In genomic region chr2:127371037-127371436, GRCh38 we compare ENCODE assay signal across 18 cellular contexts. TPM values are rescaled to one million over a fixed set of nuclear protein-coding genes. Genes with fewer than 3 reads are reported as not detected.
DNase-seq lines count a peak whose midpoint lies in the region; ATAC-seq and TF ChIP-seq lines count a peak whose summit lies in the region.
"Had no signal": no experiment of that assay in that cellular context is flagged by ENCODE, and none has a peak within 500 bp of the region (broad histone marks: within the 10 kb centered on the region; RNA-seq: fewer than 3 reads in every experiment).

No MANE protein-coding gene starts in this region.

- TF ChIP-seq CTCF in epithelial cell of proximal tubule (conservative IDR thresholded peaks at IDR 0.05; ENCODE audit: low read depth, low read length) (peak; percentile 61), upper lobe of right lung (IDR thresholded peaks at IDR 0.05) (peak; percentile 5)

- peak overlapping the region; percentile 41 for H3K9ac ChIP-seq in mesenchymal stem cell (ENCODE audit: low read length)

- H2BK5ac ChIP-seq in mesenchymal stem cell (ENCODE audit: low read depth, low read length, poor library complexity, severe bottlenecking) = no peak overlapping the region

- H3K4me1 ChIP-seq in mesenchymal stem cell (ENCODE audit: control insufficient read depth, insufficient read depth, low read depth, low read length) (peaks cover 2% of the 10 kb centered on the region), upper lobe of right lung (no peaks in the 10 kb centered on the region)
- H3K4me1 ChIP-seq: colonic mucosa had no signal

- no peak overlapping the region for H3K4me3 ChIP-seq in epithelial cell of proximal tubule (ENCODE audit: low read depth, low read length)
- peak overlapping the region in 1 of 2 experiments; percentile 41 for H3K4me3 ChIP-seq in mesenchymal stem cell (ENCODE audit: insufficient read depth in 1 of 2, low read depth in 1 of 2, low read length in 2 of 2)
- H3K4me3 ChIP-seq in upper lobe of right lung = no peak overlapping the region
- H3K4me3 ChIP-seq: colonic mucosa had no signal

- ATAC-seq in upper lobe of right lung (no peak), HG02623 (IDR thresholded peaks at IDR 0.05; ENCODE audit: unreplicated experiment) (no peak)
- ATAC-seq: activated T-cell treated with anti-CD3 and anti-CD28 coated beads, Interleukin-2, amount 50 U/mL, for 72 hours; left colon; WTC11 had no signal

- H2AK5ac ChIP-seq in mesenchymal stem cell (ENCODE audit: low read length, severe bottlenecking) = no peak overlapping the region

- H3K18ac ChIP-seq in mesenchymal stem cell (ENCODE audit: low read depth in 1 of 2, low read length in 2 of 2) = no peak overlapping the region

- no peak overlapping the region for H3K14ac ChIP-seq in mesenchymal stem cell (ENCODE audit: low read length in 2 of 2)

- H2AFZ ChIP-seq in mesenchymal stem cell (ENCODE audit: low read depth, low read length) = no peak overlapping the region

- H3K23ac ChIP-seq in mesenchymal stem cell (ENCODE audit: low read length in 2 of 2) = no peak overlapping the region

- H3K27ac ChIP-seq in mesenchymal stem cell (ENCODE audit: low read length, poor library complexity, severe bottlenecking) = no peak overlapping the region
- H3K27ac ChIP-seq in upper lobe of right lung = no peak overlapping the region
- H3K27ac ChIP-seq: colonic mucosa had no signal

- H2BK15ac ChIP-seq in mesenchymal stem cell (ENCODE audit: low read depth, poor library complexity, severe bottlenecking) = no peak overlapping the region

- H2BK120ac ChIP-seq in mesenchymal stem cell (ENCODE audit: low read depth, low read length) = no peak overlapping the region

- no peak overlapping the region for H4K8ac ChIP-seq in mesenchymal stem cell (ENCODE audit: low read length)

- H3K36me3 ChIP-seq in mesenchymal stem cell (ENCODE audit: control insufficient read depth in 1 of 2, insufficient read depth in 2 of 2, low read depth in 1 of 2, low read length in 2 of 2) (peaks cover 0 to 7% of the 10 kb centered on the region in 2 experiments), upper lobe of right lung (no peaks in the 10 kb centered on the region)
- H3K36me3 ChIP-seq: colonic mucosa had no signal

- H3K4ac ChIP-seq in mesenchymal stem cell (ENCODE audit: low read depth in 1 of 2, low read length in 2 of 2) = no peak overlapping the region

- H3K27me3 ChIP-seq in mesenchymal stem cell (ENCODE audit: control insufficient read depth in 1 of 2, insufficient read depth in 1 of 2, low read length in 2 of 2) (no peaks in the 10 kb centered on the region), upper lobe of right lung (no peaks in the 10 kb centered on the region)
- H3K27me3 ChIP-seq: colonic mucosa had no signal

- H3K9me3 ChIP-seq in mesenchymal stem cell (ENCODE audit: control insufficient read depth, low read length) = peaks cover 13% of the 10 kb centered on the region
- peaks cover 10% of the 10 kb centered on the region for H3K9me3 ChIP-seq in upper lobe of right lung
- H3K9me3 ChIP-seq: colonic mucosa had no signal

- H4K91ac ChIP-seq in mesenchymal stem cell (ENCODE audit: low read length) = no peak overlapping the region

- intact Hi-C loops in upper lobe of right lung (cut with DNase I) = no loop called here

- peak overlapping the region in 1 of 2 experiments; percentile 52 for H2BK12ac ChIP-seq in mesenchymal stem cell (ENCODE audit: low read length in 2 of 2)

- H3K4me2 ChIP-seq in mesenchymal stem cell (ENCODE audit: low read length, poor library complexity, severe bottlenecking) = no peak overlapping the region

- 96% methylated on average over 11 of the region's 11 CpGs for WGBS in mesenchymal stem cell

- peaks cover 26% of the 10 kb centered on the region for H3K79me1 ChIP-seq in mesenchymal stem cell (replicated peaks; ENCODE audit: low read length, poor library complexity, severe bottlenecking)

- peak; percentile 94 for DNase-seq in LHCN-M2 (ENCODE audit: low read depth)
- DNase-seq in epithelial cell of proximal tubule (ENCODE audit: low read depth) = peak; percentile 59
- no peak for DNase-seq in mesenchymal stem cell
- no peak for DNase-seq in upper lobe of right lung
- no peak for DNase-seq in activated CD4-positive, alpha-beta T cell treated with anti-CD3 and anti-CD28 coated beads, Interleukin-2, amount 50 U/mL, for 48 hours
- DNase-seq in activated naive CD4-positive, alpha-beta T cell treated with Interleukin-2 at 50 U/mL for 16 hours = no peak
- DNase-seq: activated CD8-positive, alpha-beta memory T cell treated with anti-CD3 and anti-CD28 coated beads for 24 hours; activated T-cell treated with anti-CD3 and anti-CD28 coated beads, Interleukin-2, amount 50 U/mL, for 72 hours; AML-193; colonic mucosa; DND-41; foreskin melanocyte; left colon; NCI-H2171; SHP77 treated with DMSO at 0.1 percent for 48 hours had no signal

RNA-seq across cellular contexts. Expression of gene MAP3K2, which starts 16.7 kb away (rescaled TPM):
- total RNA-seq in LHCN-M2 (2014; rRNA removed) (32.6 and 38.4 TPM in 2 replicates), epithelial cell of proximal tubule (17.6 and 22.4 TPM in 2 replicates), upper lobe of right lung (71.5 TPM)
- 7.3 TPM for polyA plus RNA-seq in LHCN-M2 (2012)
- 19.4 TPM for polyA plus RNA-seq in mesenchymal stem cell (2013, experiment 1 of 2)
- polyA plus RNA-seq in mesenchymal stem cell (2013, experiment 2 of 2) = 19.7 TPM

RNA-seq across cellular contexts. Expression of gene PROC, which starts 47.2 kb away (rescaled TPM):
- total RNA-seq in LHCN-M2 (2014; rRNA removed) = not detected in 2 replicates
- 0.13 TPM for polyA plus RNA-seq in LHCN-M2 (2012)
- total RNA-seq in epithelial cell of proximal tubule = 0.17 and 0.29 TPM in 2 replicates
- polyA plus RNA-seq in mesenchymal stem cell (2013, experiment 1 of 2) = 0.06 TPM
- not detected for polyA plus RNA-seq in mesenchymal stem cell (2013, experiment 2 of 2)
- not detected for total RNA-seq in upper lobe of right lung
- total RNA-seq: T-helper 2 cell treated with Interferon-gamma antibody and Interleukin-4, amounts not matched to agents 100 ng/mL and 5 ng/mL, for 36 hours had no signal

Comparison
In these comparisons a context has a peak if more than half of its experiments do, and no peak if none do; other contexts are left out.
1. DNase-seq: peak in LHCN-M2 (single experiment) and epithelial cell of proximal tubule (single experiment); none in mesenchymal stem cell (single experiment), upper lobe of right lung (single experiment), activated CD4-positive, alpha-beta T cell treated with anti-CD3 and anti-CD28 coated beads, Interleukin-2, amount 50 U/mL, for 48 hours (0 of 2) and activated naive CD4-positive, alpha-beta T cell treated with Interleukin-2 at 50 U/mL for 16 hours (single experiment).